ENCODE assay signal across 15 cellular contexts in genomic region chr11:82874646-82875523, GRCh38.
"Had no signal": no experiment of that assay in that cellular context is flagged by ENCODE, and none has a peak within 500 bp of the region (broad histone marks: within the 10 kb centered on the region; RNA-seq: fewer than 3 reads in every experiment).

No MANE protein-coding gene starts in this region.

- H3K36me3 ChIP-seq: lower lobe of right lung, right lobe of liver had no signal

- H3K27ac ChIP-seq: coronary artery, lower lobe of right lung, right lobe of liver had no signal

- H3K27me3 Mint-ChIP-seq: activated CD8-positive, alpha-beta memory T cell treated with anti-CD3 and anti-CD28 coated beads, Interleukin-2, amount 10 ng/mL, durations not matched to agents 7 days and 5 days; naive B cell; progenitor cell of endocrine pancreas; stimulated activated memory B cell treated with anti-CD40 and anti-IgM and Interleukin-4, amounts not matched to agents 10 μg/mL and 1 μg/mL and 100 μg/mL, for 72 hours; T-cell had no signal

- H3K4me3 ChIP-seq: coronary artery, lower lobe of right lung, right lobe of liver had no signal

- DNase-seq: activated CD4-positive, alpha-beta T cell treated with anti-CD3 and anti-CD28 coated beads, Interleukin-2, amount 50 U/mL, for 4 hours; activated CD4-positive, CD25-positive, alpha-beta regulatory T cell; activated CD8-positive, alpha-beta memory T cell treated with anti-CD3 and anti-CD28 coated beads, Interleukin-2, amount 10 ng/mL, durations not matched to agents 7 days and 5 days; activated T-cell treated with anti-CD3 and anti-CD28 coated beads, Interleukin-2, amount 50 U/mL, for 48 hours; effector CD4-positive, alpha-beta T cell; hypothalamus; lower lobe of right lung; naive B cell; occipital lobe; right lobe of liver; T-cell; trophoblast cell had no signal

- H3K27me3 ChIP-seq: right lobe of liver had no signal

- H3K4me3 Mint-ChIP-seq: activated CD8-positive, alpha-beta memory T cell treated with anti-CD3 and anti-CD28 coated beads, Interleukin-2, amount 10 ng/mL, durations not matched to agents 7 days and 5 days; stimulated activated memory B cell treated with anti-CD40 and anti-IgM and Interleukin-4, amounts not matched to agents 10 μg/mL and 1 μg/mL and 100 μg/mL, for 72 hours had no signal

- H3K27ac Mint-ChIP-seq: activated CD8-positive, alpha-beta memory T cell treated with anti-CD3 and anti-CD28 coated beads, Interleukin-2, amount 10 ng/mL, durations not matched to agents 7 days and 5 days; progenitor cell of endocrine pancreas had no signal

- H3K9me3 ChIP-seq: lower lobe of right lung, right lobe of liver had no signal
